1 cellular context compared by ENCODE assay signal in the genomic region with DNA sequence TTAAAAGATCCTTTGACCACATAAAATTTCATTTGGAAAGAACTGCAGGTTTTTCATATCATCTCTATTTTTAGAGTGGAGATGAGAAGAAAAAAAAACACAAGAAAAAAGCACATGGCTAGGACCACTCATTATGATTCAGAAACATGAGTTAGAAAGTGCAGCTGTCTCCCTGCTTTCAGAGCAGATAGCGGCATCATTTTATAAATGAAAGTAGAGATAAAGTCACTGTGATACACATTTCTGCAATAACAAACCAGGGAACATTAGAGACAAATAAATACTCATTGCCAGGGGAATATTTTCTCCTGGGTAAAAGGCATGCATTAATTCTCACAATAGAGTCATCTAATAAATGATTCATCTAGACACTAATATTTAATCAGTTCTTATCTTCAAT.
A peak's percentile ranks its signal among the peaks of the same experiment; 100 is the strongest.
TF ChIP-seq lines count a peak whose summit lies in the region.

No MANE protein-coding gene starts in this region.

TF ChIP-seq in SK-N-SH, 30 proteins besides CTCF, POLR2A, EP300 and RAD21 (continued from another document):
- TF ChIP-seq, protein P1, sequence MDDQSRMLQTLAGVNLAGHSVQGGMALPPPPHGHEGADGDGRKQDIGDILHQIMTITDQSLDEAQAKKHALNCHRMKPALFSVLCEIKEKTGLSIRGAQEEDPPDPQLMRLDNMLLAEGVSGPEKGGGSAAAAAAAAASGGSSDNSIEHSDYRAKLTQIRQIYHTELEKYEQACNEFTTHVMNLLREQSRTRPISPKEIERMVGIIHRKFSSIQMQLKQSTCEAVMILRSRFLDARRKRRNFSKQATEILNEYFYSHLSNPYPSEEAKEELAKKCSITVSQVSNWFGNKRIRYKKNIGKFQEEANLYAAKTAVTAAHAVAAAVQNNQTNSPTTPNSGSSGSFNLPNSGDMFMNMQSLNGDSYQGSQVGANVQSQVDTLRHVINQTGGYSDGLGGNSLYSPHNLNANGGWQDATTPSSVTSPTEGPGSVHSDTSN (IDR thresholded peaks at IDR 0.05): no peak
- TF ChIP-seq TCF12 (IDR thresholded peaks at IDR 0.05) (peak; percentile 60), USF1 (IDR thresholded peaks at IDR 0.05; ENCODE audit: borderline replicate concordance, low read depth) (no peak)
